In genomic region chr3:35043040-35043439, GRCh38 we compare ENCODE assay signal across 28 cellular contexts.
"Had no signal": no experiment of that assay in that cellular context is flagged by ENCODE, and none has a peak within 500 bp of the region (broad histone marks: within the 10 kb centered on the region; RNA-seq: fewer than 3 reads in every experiment).

No MANE protein-coding gene starts in this region.

- H3K4me3 ChIP-seq: ascending aorta, cardiac muscle cell had no signal

- H3K27me3 ChIP-seq: ascending aorta, cardiac muscle cell had no signal

- H3K36me3 ChIP-seq: ascending aorta, cardiac muscle cell had no signal

- H3K27ac ChIP-seq: ascending aorta, cardiac muscle cell, VCaP had no signal

- DNase-seq: activated B cell treated with CpG ODN at 0.5 μM for 24 hours; activated CD4-positive, alpha-beta memory T cell treated with anti-CD3 and anti-CD28 coated beads, Interleukin-2, amount 10 ng/mL, durations not matched to agents 7 days and 5 days; activated CD4-positive, alpha-beta T cell treated with anti-CD3 and anti-CD28 coated beads for 4 hours; activated CD4-positive, alpha-beta T cell treated with anti-CD3 and anti-CD28 coated beads, Interleukin-2, amount 10 ng/mL, durations not matched to agents 24 days and 14 days; activated CD4-positive, alpha-beta T cell treated with anti-CD3 and anti-CD28 coated beads, Interleukin-2, amount 50 U/mL, for 1 hour; activated CD4-positive, alpha-beta T cell treated with anti-CD3 and anti-CD28 coated beads, Interleukin-2, amount 50 U/mL, for 4 hours; activated CD4-positive, CD25-positive, alpha-beta regulatory T cell treated with anti-CD3 and anti-CD28 coated beads, Interleukin-2, amount 50 U/mL, for 72 hours; activated CD8-positive, alpha-beta memory T cell treated with anti-CD3 and anti-CD28 coated beads for 24 hours; activated CD8-positive, alpha-beta memory T cell treated with anti-CD3 and anti-CD28 coated beads, Interleukin-2, amount 10 ng/mL, durations not matched to agents 7 days and 5 days; activated CD8-positive, alpha-beta memory T cell treated with anti-CD3 and anti-CD28 coated beads, Interleukin-2, amount 50 U/mL, for 48 hours; activated CD8-positive, alpha-beta T cell treated with anti-CD3 and anti-CD28 coated beads, Interleukin-2, amount 10 ng/mL, durations not matched to agents 7 days and 5 days; activated effector memory CD4-positive, alpha-beta T cell treated with Interleukin-2 at 50 U/mL for 16 hours; activated gamma-delta T cell; activated naive CD4-positive, alpha-beta T cell treated with anti-CD3 and anti-CD28 coated beads, Interleukin-2, amount 10 ng/mL, durations not matched to agents 7 days and 5 days; activated naive CD4-positive, alpha-beta T cell treated with Interleukin-2 at 50 U/mL for 16 hours; activated naive CD8-positive, alpha-beta T cell treated with anti-CD3 and anti-CD28 coated beads, Interleukin-2, amount 10 ng/mL, durations not matched to agents 7 days and 5 days; activated naive CD8-positive, alpha-beta T cell treated with anti-CD3 and anti-CD28 coated beads, Interleukin-2, amount 50 U/mL, for 24 hours; activated T-cell treated with anti-CD3 and anti-CD28 coated beads, Interleukin-2, amount 50 U/mL, for 24 hours; activated T-cell treated with anti-CD3 and anti-CD28 coated beads, Interleukin-2, amount 50 U/mL, for 48 hours; amygdala; anterior cingulate cortex; T-helper 2 cell; T-helper 9 cell had no signal

- ATAC-seq: activated CD8-positive, alpha-beta memory T cell treated with anti-CD3 and anti-CD28 coated beads, Interleukin-2, amount 10 ng/mL, durations not matched to agents 7 days and 5 days; activated CD8-positive, alpha-beta T cell treated with anti-CD3 and anti-CD28 coated beads, Interleukin-2, amount 10 ng/mL, durations not matched to agents 7 days and 5 days; activated naive CD8-positive, alpha-beta T cell treated with anti-CD3 and anti-CD28 coated beads, Interleukin-2, amount 50 U/mL, for 24 hours had no signal

- FAIRE-seq: bronchial epithelial cell, TTC549 had no signal

- H3K4me1 ChIP-seq: ascending aorta had no signal

- H3K9me3 ChIP-seq: ascending aorta had no signal
